7 cellular contexts compared by ENCODE assay signal in genomic region chr5:115246361-115246991, GRCh38. TPM values are rescaled to one million over a fixed set of nuclear protein-coding genes. Genes with fewer than 3 reads are reported as not detected.
DNase-seq lines count a peak whose midpoint lies in the region; ATAC-seq and TF ChIP-seq lines count a peak whose summit lies in the region.

No MANE protein-coding gene starts in this region.

- H3F3A ChIP-seq in MM.1S (ENCODE audit: insufficient read depth, low read length): 0 out of 2 replicates have a peak, but pooled peaks cover 3% of the 10 kb centered on the region

- no peak for TF ChIP-seq POLR2A in gastroesophageal sphincter (IDR thresholded peaks at IDR 0.05)
- TF ChIP-seq POLR2A in gastrocnemius medialis (IDR thresholded peaks at IDR 0.05): no peak

- H3K9ac ChIP-seq in MM.1S (ENCODE audit: low read length): no peak overlapping the region

- no peaks in the 10 kb centered on the region; the same call in 1 of the 2 replicates for H4K20me1 ChIP-seq in MM.1S (ENCODE audit: insufficient read depth, low read length)

- no peak overlapping the region for H3K4me3 Mint-ChIP-seq in T-cell
- no peak overlapping the region for H3K4me3 Mint-ChIP-seq in activated T-helper 1 cell treated with anti-CD3 and anti-CD28 coated beads, Interleukin-12 subunit alpha, Interleukin-12 subunit beta, Interleukin-2, Interleukin-4 antibody, amounts not matched to agents 30 ng/mL and 10 ng/mL and 1 ng/mL, durations not matched to agents 14 hours and 24 hours and 36 hours

- H3K27me3 Mint-ChIP-seq in T-cell: no peaks in the 10 kb centered on the region
- H3K27me3 Mint-ChIP-seq in activated T-helper 1 cell treated with anti-CD3 and anti-CD28 coated beads, Interleukin-12 subunit alpha, Interleukin-12 subunit beta, Interleukin-2, Interleukin-4 antibody, amounts not matched to agents 30 ng/mL and 10 ng/mL and 1 ng/mL, durations not matched to agents 14 hours and 24 hours and 36 hours (ENCODE audit: insufficient read depth): no peaks in the 10 kb centered on the region

- H3K9me3 ChIP-seq in MM.1S (replicated peaks; ENCODE audit: insufficient read depth, low read length) (no peaks in the 10 kb centered on the region), gastroesophageal sphincter (no peaks in the 10 kb centered on the region), gastrocnemius medialis (no peaks in the 10 kb centered on the region)

- H3K9me2 ChIP-seq in MM.1S (replicated peaks; ENCODE audit: insufficient read depth, low read length): no peaks in the 10 kb centered on the region

- ATAC-seq in GM21529 (IDR thresholded peaks at IDR 0.05; ENCODE audit: unreplicated experiment) (peak; percentile 76), T-cell (replicated peaks in 1 of 4) (peak in 3 of 4 experiments; percentile 44 to 61 (median 59)), gastroesophageal sphincter (no peak), gastrocnemius medialis (peak in 1 of 2 donors; percentile 33)

- H3K27ac ChIP-seq in MM.1S (ENCODE audit: low read length) (no peak overlapping the region), gastroesophageal sphincter (no peak overlapping the region), gastrocnemius medialis (no peak overlapping the region)

- peaks cover 50% of the 10 kb centered on the region for H3K79me2 ChIP-seq in MM.1S (ENCODE audit: low read length)

- H3K36me3 ChIP-seq in MM.1S (replicated peaks; ENCODE audit: insufficient read depth, low read length) (0 out of 2 replicates have a peak, but pooled peaks cover 2% of the 10 kb centered on the region), gastroesophageal sphincter (peaks cover 0 to 9% of the 10 kb centered on the region in 2 donors), gastrocnemius medialis (no peaks in the 10 kb centered on the region)

- H3K27ac Mint-ChIP-seq in T-cell: no peak overlapping the region
- no peak overlapping the region for H3K27ac Mint-ChIP-seq in activated T-helper 1 cell treated with anti-CD3 and anti-CD28 coated beads, Interleukin-12 subunit alpha, Interleukin-12 subunit beta, Interleukin-2, Interleukin-4 antibody, amounts not matched to agents 30 ng/mL and 10 ng/mL and 1 ng/mL, durations not matched to agents 14 hours and 24 hours and 36 hours

- no peak overlapping the region for H2AFZ ChIP-seq in MM.1S (ENCODE audit: low read length)

- H3K4me3 ChIP-seq in MM.1S (ENCODE audit: low read length) (no peak overlapping the region), gastroesophageal sphincter (no peak overlapping the region), gastrocnemius medialis (no peak overlapping the region)

- H3K27me3 ChIP-seq in MM.1S (replicated peaks; ENCODE audit: insufficient read depth, low read length) (no peaks in the 10 kb centered on the region), gastroesophageal sphincter (no peaks in the 10 kb centered on the region), gastrocnemius medialis (no peaks in the 10 kb centered on the region)

- CTCF ChIA-PET in T-cell (lab: Charles Lee): interaction anchor here (0.7 to 1.8 kb wide), 9 partner anchors 65 to 1634 kb away, joined by 3 to 13 read pairs (median 5); no protein-coding TSS in a partner anchor

- DNase-seq in GM03348 (ENCODE audit: low spot score) (peak; percentile 61), MM.1S (peak; percentile 44), T-cell (no peak), gastrocnemius medialis (no peak)
- DNase-seq in activated T-helper 1 cell treated with anti-CD3 and anti-CD28 coated beads, Interleukin-12 subunit alpha, Interleukin-12 subunit beta, Interleukin-2, Interleukin-4 antibody, amounts not matched to agents 30 ng/mL and 10 ng/mL and 1 ng/mL, durations not matched to agents 14 hours and 24 hours and 36 hours (ENCODE audit: low spot score): no peak

- POLR2A ChIA-PET in T-cell (lab: Charles Lee): no interaction called here

- intact Hi-C loops in gastrocnemius medialis (cut with DNase I; ENCODE audit: low total_unique reads): loop anchor here (1.0 to 10.0 kb wide), 2 partner anchors 148 to 1642 kb away; no protein-coding TSS in a partner anchor
- intact Hi-C loops in activated T-helper 1 cell treated with anti-CD3 and anti-CD28 coated beads, Interleukin-12 subunit alpha, Interleukin-12 subunit beta, Interleukin-2, Interleukin-4 antibody, amounts not matched to agents 30 ng/mL and 10 ng/mL and 1 ng/mL, durations not matched to agents 14 hours and 24 hours and 36 hours (cut with micrococcal nuclease): loop anchor here (1.0 to 5.0 kb wide), 4 partner anchors 37 to 1634 kb away; no protein-coding TSS in a partner anchor

- H3K4me1 ChIP-seq in MM.1S (ENCODE audit: low read length) (no peaks in the 10 kb centered on the region), gastroesophageal sphincter (peaks cover 0 to 45% (median 3%) of the 10 kb centered on the region in 3 donors), gastrocnemius medialis (peaks cover 7 to 12% of the 10 kb centered on the region in 2 donors)

- in situ Hi-C loops in gastrocnemius medialis (cut with MboI; ENCODE audit: low sequenced_read_pairs in 4 of 4): loop anchor here in 3 of 4 donors (5.0 to 10.0 kb wide), 2 partner anchors 149 to 152 kb away; no protein-coding TSS in a partner anchor

- H3K36me3 Mint-ChIP-seq in T-cell: peaks cover 31% of the 10 kb centered on the region
- H3K36me3 Mint-ChIP-seq in activated T-helper 1 cell treated with anti-CD3 and anti-CD28 coated beads, Interleukin-12 subunit alpha, Interleukin-12 subunit beta, Interleukin-2, Interleukin-4 antibody, amounts not matched to agents 30 ng/mL and 10 ng/mL and 1 ng/mL, durations not matched to agents 14 hours and 24 hours and 36 hours (ENCODE audit: low read depth): peaks cover 7% of the 10 kb centered on the region

- H3K4me2 ChIP-seq in MM.1S (ENCODE audit: low read depth, low read length): no peak overlapping the region

- no peaks in the 10 kb centered on the region for H3K9me3 Mint-ChIP-seq in T-cell
- H3K9me3 Mint-ChIP-seq in activated T-helper 1 cell treated with anti-CD3 and anti-CD28 coated beads, Interleukin-12 subunit alpha, Interleukin-12 subunit beta, Interleukin-2, Interleukin-4 antibody, amounts not matched to agents 30 ng/mL and 10 ng/mL and 1 ng/mL, durations not matched to agents 14 hours and 24 hours and 36 hours: no peaks in the 10 kb centered on the region

- TF ChIP-seq CTCF in MM.1S (IDR thresholded peaks at IDR 0.05; ENCODE audit: low read length) (peak; percentile 74), gastroesophageal sphincter (IDR thresholded peaks at IDR 0.05) (peak; percentile 45 to 75 (median 56)), gastrocnemius medialis (IDR thresholded peaks at IDR 0.05 in 4 of 5, conservative IDR thresholded peaks at IDR 0.05 in 1 of 5) (peak; percentile 26 to 77 (median 62))

- no peak for TF ChIP-seq EP300 in gastroesophageal sphincter (IDR thresholded peaks at IDR 0.05)

- peaks cover 21 to 27% (median 24%) of the 10 kb centered on the region in 3 donors for H3K4me1 Mint-ChIP-seq in T-cell
- peaks cover 14% of the 10 kb centered on the region for H3K4me1 Mint-ChIP-seq in activated T-helper 1 cell treated with anti-CD3 and anti-CD28 coated beads, Interleukin-12 subunit alpha, Interleukin-12 subunit beta, Interleukin-2, Interleukin-4 antibody, amounts not matched to agents 30 ng/mL and 10 ng/mL and 1 ng/mL, durations not matched to agents 14 hours and 24 hours and 36 hours (ENCODE audit: low read depth)

- 21 to 24% methylated on average over 3 of the region's 3 CpGs for WGBS in gastroesophageal sphincter (ENCODE audit: low coverage in 1 of 2), 2 donors

RNA-seq across cellular contexts. Expression of gene PGGT1B, which starts 16.2 kb away (rescaled TPM):
- total RNA-seq in T-cell (10 to 100 TPM; 35.0 to 45.6 (median 36.0) TPM), gastroesophageal sphincter (10 to 100 TPM in 3 of 4 donors, 1 to 10 TPM in 1; 9.9 to 14.9 (median 11.6) TPM), gastrocnemius medialis (10 to 100 TPM in 2 of 4 donors, 1 to 10 TPM in 2; 6.7 to 16.3 (median 10.4) TPM)
- 42.7 and 42.9 TPM in 2 replicates for total RNA-seq in activated T-helper 1 cell treated with anti-CD3 and anti-CD28 coated beads, Interleukin-12 subunit alpha, Interleukin-12 subunit beta, Interleukin-2, Interleukin-4 antibody, amounts not matched to agents 30 ng/mL and 10 ng/mL and 1 ng/mL, durations not matched to agents 14 hours and 24 hours and 36 hours

RNA-seq across cellular contexts. Expression of gene CCDC112, which starts 50.0 kb away (rescaled TPM):
- total RNA-seq in T-cell: 1 to 10 TPM; 3.0 to 7.4 (median 4.8) TPM
- 10 to 100 TPM in 2 of 4 donors, 1 to 10 TPM in 2; 6.1 to 19.9 (median 11.9) TPM for total RNA-seq in gastroesophageal sphincter
- 1 to 10 TPM; 2.1 to 4.8 (median 3.8) TPM for total RNA-seq in gastrocnemius medialis
- 0.22 and 0.29 TPM in 2 replicates for total RNA-seq in activated T-helper 1 cell treated with anti-CD3 and anti-CD28 coated beads, Interleukin-12 subunit alpha, Interleukin-12 subunit beta, Interleukin-2, Interleukin-4 antibody, amounts not matched to agents 30 ng/mL and 10 ng/mL and 1 ng/mL, durations not matched to agents 14 hours and 24 hours and 36 hours

Comparison
In these comparisons a context has a peak if more than half of its experiments do, and no peak if none do; other contexts are left out.
1. DNase-seq: peak in GM03348 (single experiment) and MM.1S (single experiment); none in T-cell (0 of 34), gastrocnemius medialis (0 of 2) and activated T-helper 1 cell treated with anti-CD3 and anti-CD28 coated beads, Interleukin-12 subunit alpha, Interleukin-12 subunit beta, Interleukin-2, Interleukin-4 antibody, amounts not matched to agents 30 ng/mL and 10 ng/mL and 1 ng/mL, durations not matched to agents 14 hours and 24 hours and 36 hours (single experiment).
2. Peak in every context shown above with its lines, with median percentiles within 50 percentile points of each other: CTCF ChIP-seq.